ENCODE assay signal across 9 cellular contexts in genomic region chr5:132221781-132222648, GRCh38. TPM values are rescaled to one million over a fixed set of nuclear protein-coding genes. Genes with fewer than 3 reads are reported as not detected.
A peak's percentile ranks its signal among the peaks of the same experiment; 100 is the strongest.
DNase-seq lines count a peak whose midpoint lies in the region; ATAC-seq and TF ChIP-seq lines count a peak whose summit lies in the region.
"Had no signal": no experiment of that assay in that cellular context is flagged by ENCODE, and none has a peak within 500 bp of the region (broad histone marks: within the 10 kb centered on the region; RNA-seq: fewer than 3 reads in every experiment).

No MANE protein-coding gene starts in this region.

- H3K9ac ChIP-seq in OCI-LY3 (ENCODE audit: low read length): no peak overlapping the region

- no peak for TF ChIP-seq CTCF in OCI-LY3 (IDR thresholded peaks at IDR 0.05; ENCODE audit: low read depth, low read length)
- TF ChIP-seq CTCF in foreskin keratinocyte (conservative IDR thresholded peaks at IDR 0.05): peak; percentile 34
- TF ChIP-seq CTCF in sigmoid colon (IDR thresholded peaks at IDR 0.05): no peak

- TF ChIP-seq POLR2A in sigmoid colon (IDR thresholded peaks at IDR 0.05): no peak

- DNase-seq in foreskin keratinocyte: no peak
- DNase-seq in sigmoid colon: peak; percentile 94
- no peak for DNase-seq in NCI-H1092 treated with DMSO at 0.1 percent for 48 hours (lab: John Stamatoyannopoulos, UW)
- DNase-seq in NK-92 (lab: John Stamatoyannopoulos, UW; ENCODE audit: unreplicated experiment): no peak
- no peak for DNase-seq in activated CD4-positive, alpha-beta T cell treated with anti-CD3 and anti-CD28 coated beads for 1 hour
- DNase-seq: NCI-H69 had no signal

- 75 to 85% methylated on average over 7 of the region's 7 CpGs for WGBS in sigmoid colon, 2 donors

- ATAC-seq in GM18498 (IDR thresholded peaks at IDR 0.05; ENCODE audit: unreplicated experiment) (peak; percentile 17), foreskin keratinocyte (no peak), HG03025 (IDR thresholded peaks at IDR 0.05; ENCODE audit: low FRiP score, unreplicated experiment) (no peak)

- peak in 3 of 4 donors; percentile 44 to 73 (median 61) for TF ChIP-seq EP300 in sigmoid colon (IDR thresholded peaks at IDR 0.05)

- H3K4me2 ChIP-seq in OCI-LY3 (ENCODE audit: low read length): peak overlapping the region; percentile 55

- intact Hi-C loops in sigmoid colon (cut with DNase I): no loop called here

- no peaks in the 10 kb centered on the region for H3K79me2 ChIP-seq in OCI-LY3 (ENCODE audit: low read length)

- H3K27me3 ChIP-seq in OCI-LY3 (ENCODE audit: low read depth, low read length): peaks cover 49% of the 10 kb centered on the region
- H3K27me3 ChIP-seq in foreskin keratinocyte: no peaks in the 10 kb centered on the region
- H3K27me3 ChIP-seq in sigmoid colon: no peaks in the 10 kb centered on the region

- H3K9me3 ChIP-seq in OCI-LY3 (ENCODE audit: insufficient read depth, low read length): no peaks in the 10 kb centered on the region
- no peaks in the 10 kb centered on the region for H3K9me3 ChIP-seq in sigmoid colon

- H3K27ac ChIP-seq in OCI-LY3 (ENCODE audit: low read length) (no peak overlapping the region), foreskin keratinocyte (no peak overlapping the region), sigmoid colon (peak overlapping the region; percentile 74 to 92 (median 88))

- peaks cover 6% of the 10 kb centered on the region; the same call in 1 of the 2 replicates for H4K20me1 ChIP-seq in OCI-LY3 (ENCODE audit: insufficient read depth, low read length)

- H3K4me3 ChIP-seq in OCI-LY3 (ENCODE audit: low read length) (peak overlapping the region; percentile 27; the same call in 1 of the 2 replicates), sigmoid colon (no peak overlapping the region)

- no peaks in the 10 kb centered on the region for H3K36me3 ChIP-seq in OCI-LY3 (replicated peaks; ENCODE audit: low read depth, low read length)
- H3K36me3 ChIP-seq in sigmoid colon: peaks cover 0 to 10% (median 7%) of the 10 kb centered on the region in 4 donors

- H2AFZ ChIP-seq in OCI-LY3 (ENCODE audit: low read depth, low read length): no peak overlapping the region

- H3K4me1 ChIP-seq in OCI-LY3 (ENCODE audit: low read length): peaks cover 16% of the 10 kb centered on the region
- peaks cover 29% of the 10 kb centered on the region for H3K4me1 ChIP-seq in foreskin keratinocyte
- peaks cover 0 to 88% (median 79%) of the 10 kb centered on the region in 4 donors for H3K4me1 ChIP-seq in sigmoid colon

RNA-seq across cellular contexts. Expression of gene P4HA2, which starts 5.6 kb away (rescaled TPM):
- total RNA-seq in foreskin keratinocyte (49.9 and 74.4 TPM in 2 replicates), sigmoid colon (10 to 100 TPM; 23.9 to 35.2 (median 28.9) TPM)
- polyA plus RNA-seq in foreskin keratinocyte (36.1 and 51.0 TPM in 2 replicates), sigmoid colon (10 to 100 TPM in 2 of 3 donors, 1 to 10 TPM in 1; 4.2 to 24.8 (median 12.5) TPM)

RNA-seq across cellular contexts. Expression of gene PDLIM4, which starts 35.5 kb away (rescaled TPM):
- total RNA-seq in foreskin keratinocyte (95.2 and 115 TPM in 2 replicates), sigmoid colon (100 to 1,000 TPM in 2 of 4 donors, 10 to 100 TPM in 2; 38.2 to 133 (median 90.1) TPM)
- polyA plus RNA-seq in foreskin keratinocyte (162 and 190 TPM in 2 replicates), sigmoid colon (10 to 100 TPM in 2 of 3 donors, 1 to 10 TPM in 1; 2.1 to 16.5 (median 11.4) TPM)

Comparison
In these comparisons a context has a peak if more than half of its experiments do, and no peak if none do; other contexts are left out.
1. H3K27ac ChIP-seq: peak in sigmoid colon (4 of 4); none in OCI-LY3 (single experiment) and foreskin keratinocyte (single experiment).